Comparison of ENCODE assay signal across 20 cellular contexts in the genomic region with DNA sequence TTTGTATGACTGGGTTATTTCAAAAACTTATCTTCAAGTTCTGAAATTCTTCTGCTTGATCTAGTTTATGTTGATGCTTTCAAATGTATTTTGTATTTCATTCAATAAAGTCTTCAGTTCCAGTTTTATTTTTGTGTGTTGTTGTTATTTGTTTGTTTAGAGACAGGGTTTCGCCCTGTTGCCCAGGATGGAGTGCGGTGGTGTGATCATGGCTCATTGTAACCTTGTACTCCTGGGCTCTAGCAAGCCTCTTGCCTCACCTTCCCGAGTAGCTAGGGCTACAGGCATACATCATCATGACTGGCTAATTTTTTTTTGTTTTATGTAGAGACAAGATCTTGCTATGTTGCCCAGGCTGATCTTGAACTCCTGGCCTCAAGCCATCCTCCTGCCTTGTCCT. TPM values are rescaled to one million over a fixed set of nuclear protein-coding genes. Genes with fewer than 3 reads are reported as not detected.
DNase-seq lines count a peak whose midpoint lies in the region; ATAC-seq and TF ChIP-seq lines count a peak whose summit lies in the region.
"Had no signal": no experiment of that assay in that cellular context is flagged by ENCODE, and none has a peak within 500 bp of the region (broad histone marks: within the 10 kb centered on the region; RNA-seq: fewer than 3 reads in every experiment).

No MANE protein-coding gene starts in this region.

- no peak for TF ChIP-seq POLR2A in transverse colon (IDR thresholded peaks at IDR 0.05)
- TF ChIP-seq POLR2A in testis (IDR thresholded peaks at IDR 0.05): no peak

- DNase-seq in EH (ENCODE audit: low read depth) (peak; percentile 19), choroid plexus epithelial cell (ENCODE audit: low read depth) (peak; percentile 6), fibroblast of pulmonary artery (ENCODE audit: low read depth) (peak; percentile 8), memory B cell (ENCODE audit: low spot score in 2 of 2) (no peak), transverse colon (no peak), omental fat pad (ENCODE audit: low spot score) (no peak), testis (no peak)
- DNase-seq: BE2C; C1 segment of cervical spinal cord; CD4-positive, CD25-positive, alpha-beta regulatory T cell; CD8-positive, alpha-beta memory T cell; COR-L47; DMS 273 treated with DMSO at 0.1 percent for 48 hours; DMS79; GF-D8; H9; IMR-90 had no signal

- H3K4me1 ChIP-seq in transverse colon (no peaks in the 10 kb centered on the region), testis (no peaks in the 10 kb centered on the region)
- H3K4me1 ChIP-seq: BE2C had no signal

- peaks cover 29% of the 10 kb centered on the region for H3K9me3 Mint-ChIP-seq in memory B cell

- ATAC-seq in memory B cell (ENCODE audit: low read depth): no peak
- ATAC-seq in omental fat pad (ENCODE audit: low FRiP score): no peak
- ATAC-seq: GM12878, K562 had no signal

- H3K9me3 ChIP-seq in transverse colon: peaks cover 16 to 30% of the 10 kb centered on the region in 2 donors
- no peaks in the 10 kb centered on the region for H3K9me3 ChIP-seq in testis
- H3K9me3 ChIP-seq: BE2C had no signal

- peaks cover 8% of the 10 kb centered on the region for H3K36me3 Mint-ChIP-seq in memory B cell
- H3K36me3 Mint-ChIP-seq: CD4-positive, CD25-positive, alpha-beta regulatory T cell had no signal

- in situ Hi-C loops in transverse colon (cut with MboI; ENCODE audit: low pct_ligation_motif_present in 1 of 4, low pct_unique_long_range_greater_than_20kb in 1 of 4, low sequenced_read_pairs in 3 of 4): loop anchor here in 3 of 4 donors (10.0 to 25.0 kb wide), 2 partner anchors 150 to 488 kb away; no protein-coding TSS in a partner anchor

- H3K27ac ChIP-seq in transverse colon: no peak overlapping the region
- no peak overlapping the region for H3K27ac ChIP-seq in testis
- H3K27ac ChIP-seq: HL-60 had no signal

- H3K36me3 ChIP-seq in transverse colon: no peaks in the 10 kb centered on the region
- H3K36me3 ChIP-seq in testis (ENCODE audit: low read depth, missing control alignments): no peaks in the 10 kb centered on the region
- H3K36me3 ChIP-seq: BE2C had no signal

- H3K27me3 ChIP-seq in transverse colon: peaks cover 4% of the 10 kb centered on the region
- no peaks in the 10 kb centered on the region for H3K27me3 ChIP-seq in testis

- intact Hi-C loops in transverse colon (cut with DNase I; ENCODE audit: low total_unique reads): no loop called here
- intact Hi-C loops in testis (cut with DNase I; ENCODE audit: low total_unique reads): no loop called here

- no peak overlapping the region for H3K4me3 Mint-ChIP-seq in memory B cell
- H3K4me3 Mint-ChIP-seq: CD4-positive, CD25-positive, alpha-beta regulatory T cell; H9 had no signal

- TF ChIP-seq EP300 in transverse colon (IDR thresholded peaks at IDR 0.05; ENCODE audit: low read depth): no peak

- H3K4me3 ChIP-seq in choroid plexus epithelial cell (ENCODE audit: low read depth, low read length): no peak overlapping the region
- no peak overlapping the region for H3K4me3 ChIP-seq in fibroblast of pulmonary artery (replicated peaks; ENCODE audit: low read depth, low read length)
- no peak overlapping the region for H3K4me3 ChIP-seq in transverse colon
- no peak overlapping the region for H3K4me3 ChIP-seq in testis
- H3K4me3 ChIP-seq: GM12878, K562 had no signal

- H3K27me3 Mint-ChIP-seq in memory B cell: no peaks in the 10 kb centered on the region

- peak overlapping the region; percentile 35 for H3K27ac Mint-ChIP-seq in memory B cell
- H3K27ac Mint-ChIP-seq: CD4-positive, CD25-positive, alpha-beta regulatory T cell; CD8-positive, alpha-beta memory T cell; H9 had no signal

- TF ChIP-seq CTCF in choroid plexus epithelial cell (conservative IDR thresholded peaks at IDR 0.05; ENCODE audit: low read depth, low read length) (no peak), fibroblast of pulmonary artery (IDR thresholded peaks at IDR 0.05; ENCODE audit: low read length, missing control alignments) (no peak), transverse colon (IDR thresholded peaks at IDR 0.05) (no peak), omental fat pad (IDR thresholded peaks at IDR 0.05) (no peak), testis (IDR thresholded peaks at IDR 0.05) (no peak)

- WGBS in transverse colon (ENCODE audit: low coverage in 1 of 2), 2 donors: 92 to 94% methylated on average over 3 of the region's 3 CpGs
- WGBS in testis, 2 donors: 89 to 94% methylated on average over 3 of the region's 3 CpGs

- peaks cover 5% of the 10 kb centered on the region for H3K4me1 Mint-ChIP-seq in memory B cell
- H3K4me1 Mint-ChIP-seq: CD4-positive, CD25-positive, alpha-beta regulatory T cell; CD8-positive, alpha-beta memory T cell had no signal

RNA-seq across cellular contexts. Expression of a gene that starts 40.3 kb away (rescaled TPM):
- total RNA-seq in transverse colon: 100 to 1,000 TPM in 1 of 4 donors, 10 to 100 TPM in 3; 62.3 to 104 (median 75.6) TPM
- total RNA-seq in omental fat pad: 100 to 1,000 TPM in 2 of 4 donors, 10 to 100 TPM in 2; 69.9 to 163 (median 102) TPM
- 100 to 1,000 TPM; 118 to 136 TPM for total RNA-seq in testis
- polyA plus RNA-seq in testis (ENCODE audit: insufficient read depth, low read depth, low replicate concordance): 73.6 TPM

Comparison
In these comparisons a context has a peak if more than half of its experiments do, and no peak if none do; other contexts are left out.
1. DNase-seq: peak in EH (single experiment), choroid plexus epithelial cell (single experiment) and fibroblast of pulmonary artery (single experiment); none in memory B cell (0 of 2), transverse colon (single experiment), omental fat pad (single experiment) and testis (single experiment).